ENCODE assay signal across 23 cellular contexts in the genomic region with DNA sequence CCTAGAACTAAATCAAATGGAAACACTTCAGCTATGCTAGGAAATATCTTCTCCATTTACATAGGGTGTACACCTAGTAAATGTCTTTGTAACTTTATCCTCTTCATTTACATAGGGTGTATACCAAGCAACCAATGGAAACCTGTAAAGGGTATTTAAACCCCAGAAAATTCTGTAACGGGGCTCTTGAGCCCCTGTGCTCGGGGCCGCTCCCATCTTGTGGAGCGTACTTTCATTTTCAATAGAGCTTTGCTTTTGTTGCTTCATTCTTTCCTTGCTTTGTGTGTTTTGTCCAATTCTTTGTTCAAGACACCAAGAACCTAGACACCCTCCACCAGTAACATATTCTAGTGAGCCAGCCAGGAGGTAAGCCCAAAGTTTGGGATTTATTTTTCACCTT. TPM values are rescaled to one million over a fixed set of nuclear protein-coding genes. Genes with fewer than 3 reads are reported as not detected.
"Had no signal": no experiment of that assay in that cellular context is flagged by ENCODE, and none has a peak within 500 bp of the region (broad histone marks: within the 10 kb centered on the region; RNA-seq: fewer than 3 reads in every experiment).

No MANE protein-coding gene starts in this region.

- H3K9me3 ChIP-seq: ovary, psoas muscle, right atrium auricular region, thyroid gland had no signal

- DNase-seq: activated gamma-delta T cell treated with Interleukin-2 at 50 U/mL for 16 hours; activated T-cell treated with anti-CD3 and anti-CD28 coated beads, Interleukin-2, amount 50 U/mL, for 1 hour; aorta; brain microvascular endothelial cell; central memory CD4-positive, alpha-beta T cell; dermis blood vessel endothelial cell; effector CD8-positive, alpha-beta T cell; erythroblast; foreskin melanocyte; kidney; mammary epithelial cell; midbrain; natural killer cell; ovary; psoas muscle; stimulated activated CD4-positive, alpha-beta T cell treated with anti-CD3 and anti-CD28 coated beads, Interleukin-4, amount 100 ng/mL, for 4 hours; stimulated activated naive CD8-positive, alpha-beta T cell treated with anti-CD3 and anti-CD28 coated beads, Interleukin-15, Interleukin-2, amounts not matched to agents 100 U/mL and 50 U/mL, for 24 hours; substantia nigra; T-helper 9 cell; thyroid gland had no signal

- H3K4me3 ChIP-seq: ovary, psoas muscle, right atrium auricular region, thyroid gland had no signal

- H3K36me3 ChIP-seq: brain microvascular endothelial cell, ovary, right atrium auricular region, thyroid gland had no signal

- H3K27me3 ChIP-seq: brain microvascular endothelial cell, ovary, right atrium auricular region, thyroid gland had no signal

- H3K27ac ChIP-seq: brain microvascular endothelial cell, ovary, psoas muscle, right atrium auricular region, thyroid gland had no signal

- H3K4me1 ChIP-seq: psoas muscle, right atrium auricular region, thyroid gland had no signal

- ATAC-seq: left lobe of liver; natural killer cell; psoas muscle; stimulated activated naive CD8-positive, alpha-beta T cell treated with anti-CD3 and anti-CD28 coated beads, Interleukin-15, Interleukin-2, amounts not matched to agents 100 U/mL and 50 U/mL, for 24 hours; WTC11 had no signal

RNA-seq across cellular contexts. Expression of a gene that starts 19.5 kb away (rescaled TPM):
- total RNA-seq: natural killer cell had no signal
